In the genomic region with DNA sequence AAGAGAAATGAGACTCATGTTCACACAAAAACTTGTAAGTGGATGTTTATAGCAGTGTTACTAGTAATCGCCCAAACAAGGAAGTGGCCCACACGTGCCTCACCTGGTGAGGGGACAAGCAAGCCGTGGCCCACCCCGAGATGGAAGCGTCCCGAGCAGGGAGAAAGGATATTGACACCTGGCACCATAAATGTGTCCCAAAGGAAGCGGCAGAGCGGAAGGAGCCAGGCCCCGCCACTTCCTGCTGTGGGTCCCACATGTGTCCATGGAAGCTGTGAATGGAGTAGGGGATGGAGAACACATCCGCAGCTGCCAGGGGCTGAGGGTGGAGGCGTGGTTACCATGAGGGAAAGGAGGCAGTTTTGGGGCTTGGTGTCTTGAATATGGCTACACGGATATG, we compare ENCODE assay signal across 37 cellular contexts. TPM values are rescaled to one million over a fixed set of nuclear protein-coding genes. Genes with fewer than 3 reads are reported as not detected.
"Had no signal": no experiment of that assay in that cellular context is flagged by ENCODE, and none has a peak within 500 bp of the region (broad histone marks: within the 10 kb centered on the region; RNA-seq: fewer than 3 reads in every experiment).

No MANE protein-coding gene starts in this region.

- H3K9ac ChIP-seq: neural progenitor cell had no signal

- ATAC-seq: heart left ventricle; left cardiac atrium; left lobe of liver; left ventricle myocardium superior; lower lobe of right lung; natural killer cell; right lobe of liver; stimulated activated naive B cell treated with anti-CD40 and anti-IgM and Interleukin-4, amounts not matched to agents 10 μg/mL and 1 μg/mL and 100 μg/mL, for 72 hours; stimulated activated naive CD8-positive, alpha-beta T cell treated with anti-CD3 and anti-CD28 coated beads, Interleukin-15, Interleukin-2, amounts not matched to agents 100 U/mL and 50 U/mL, for 24 hours; upper lobe of right lung had no signal

- H3K9me3 ChIP-seq: heart left ventricle, lower lobe of right lung, neutrophil, ovary, right atrium auricular region, right lobe of liver, stomach, testis, thyroid gland, transverse colon, upper lobe of right lung had no signal

- H3K27me3 Mint-ChIP-seq: naive B cell; progenitor cell of endocrine pancreas; stimulated activated naive B cell treated with anti-CD40 and anti-IgM and Interleukin-4, amounts not matched to agents 10 μg/mL and 1 μg/mL and 100 μg/mL, for 72 hours had no signal

- H3K4me3 Mint-ChIP-seq: mesothelial cell of epicardium; naive B cell; natural killer cell; nephron progenitor cell; neural progenitor cell; stimulated activated naive B cell treated with anti-CD40 and anti-IgM and Interleukin-4, amounts not matched to agents 10 μg/mL and 1 μg/mL and 100 μg/mL, for 72 hours had no signal

- H3K79me2 ChIP-seq: hepatocyte had no signal

- H3K4me1 Mint-ChIP-seq: mesothelial cell of epicardium; naive B cell; natural killer cell; nephron progenitor cell; neural progenitor cell; stimulated activated naive B cell treated with anti-CD40 and anti-IgM and Interleukin-4, amounts not matched to agents 10 μg/mL and 1 μg/mL and 100 μg/mL, for 72 hours had no signal

- H3K4me3 ChIP-seq: heart left ventricle, hepatocyte, lower lobe of right lung, neural progenitor cell, ovary, right atrium auricular region, right lobe of liver, smooth muscle cell, stomach, testis, thyroid gland, transverse colon, upper lobe of right lung had no signal

- DNase-seq: heart left ventricle; kidney glomerular epithelial cell; left cardiac atrium; left ventricle myocardium superior; lower lobe of right lung; mammary epithelial cell; mesenchymal stem cell; naive B cell; natural killer cell; nephron progenitor cell; occipital lobe; ovary; right lobe of liver; stimulated activated CD4-positive, alpha-beta T cell treated with anti-CD3 and anti-CD28 coated beads, Interleukin-12 subunit alpha, Interleukin-12 subunit beta, amount 100 ng/mL, for 4 hours; stimulated activated CD4-positive, alpha-beta T cell treated with anti-CD3 and anti-CD28 coated beads, Interleukin-15, amount 100 ng/mL, for 24 hours; stimulated activated CD4-positive, alpha-beta T cell treated with anti-CD3 and anti-CD28 coated beads, Interleukin-2, amount 100 ng/mL, for 24 hours; stimulated activated CD4-positive, alpha-beta T cell treated with anti-CD3 and anti-CD28 coated beads, Interleukin-4, amount 100 ng/mL, for 1 hour; stimulated activated naive B cell treated with anti-CD40 and anti-IgM and Interleukin-4, amounts not matched to agents 10 μg/mL and 1 μg/mL and 100 μg/mL, for 72 hours; stimulated activated naive CD8-positive, alpha-beta T cell treated with anti-CD3 and anti-CD28 coated beads, Interleukin-15, Interleukin-2, amounts not matched to agents 100 U/mL and 50 U/mL, for 24 hours; stomach; testis; thyroid gland; transverse colon; upper lobe of right lung had no signal

- H3K4me2 ChIP-seq: hepatocyte, neural progenitor cell, smooth muscle cell had no signal

- H3K36me3 ChIP-seq: heart left ventricle, lower lobe of right lung, neural progenitor cell, neutrophil, ovary, right atrium auricular region, right lobe of liver, stomach, thyroid gland, transverse colon, upper lobe of right lung had no signal

- H3K9me3 Mint-ChIP-seq: stimulated activated naive B cell treated with anti-CD40 and anti-IgM and Interleukin-4, amounts not matched to agents 10 μg/mL and 1 μg/mL and 100 μg/mL, for 72 hours had no signal

- H3K4me1 ChIP-seq: heart left ventricle, lower lobe of right lung, neural progenitor cell, right atrium auricular region, right lobe of liver, stomach, testis, thyroid gland, transverse colon, upper lobe of right lung had no signal

- H3K36me3 Mint-ChIP-seq: mesothelial cell of epicardium; naive B cell; natural killer cell; neural progenitor cell; stimulated activated naive B cell treated with anti-CD40 and anti-IgM and Interleukin-4, amounts not matched to agents 10 μg/mL and 1 μg/mL and 100 μg/mL, for 72 hours had no signal

- H3K27ac Mint-ChIP-seq: mesothelial cell of epicardium; natural killer cell; nephron progenitor cell; neural progenitor cell; progenitor cell of endocrine pancreas; stimulated activated naive B cell treated with anti-CD40 and anti-IgM and Interleukin-4, amounts not matched to agents 10 μg/mL and 1 μg/mL and 100 μg/mL, for 72 hours had no signal

- H2AFZ ChIP-seq: hepatocyte, neural progenitor cell had no signal

- H3K27ac ChIP-seq: heart left ventricle, hepatocyte, lower lobe of right lung, neural progenitor cell, neutrophil, ovary, right atrium auricular region, right lobe of liver, stomach, testis, thyroid gland, transverse colon, upper lobe of right lung had no signal

- H3K27me3 ChIP-seq: heart left ventricle, hepatocyte, neural progenitor cell, neutrophil, ovary, right atrium auricular region, right lobe of liver, stomach, testis, thyroid gland, transverse colon, upper lobe of right lung had no signal

RNA-seq across cellular contexts. Expression of a gene that starts 18.9 kb away (rescaled TPM):
- total RNA-seq: heart left ventricle, hepatocyte, left cardiac atrium, left lobe of liver, left ventricle myocardium superior, lower lobe of right lung, mammary epithelial cell, mesothelial cell of epicardium, mononuclear cell, natural killer cell, occipital lobe, ovary, progenitor cell of endocrine pancreas, pulmonary artery endothelial cell, renal cortical epithelial cell, right atrium auricular region, right lobe of liver, skeletal muscle tissue, smooth muscle cell, stomach, thyroid gland, transverse colon, upper lobe of right lung had no signal
- polyA plus RNA-seq: heart left ventricle, hepatocyte, keratinocyte, mammary epithelial cell, ovary, smooth muscle cell, stomach had no signal
